In the genomic region with DNA sequence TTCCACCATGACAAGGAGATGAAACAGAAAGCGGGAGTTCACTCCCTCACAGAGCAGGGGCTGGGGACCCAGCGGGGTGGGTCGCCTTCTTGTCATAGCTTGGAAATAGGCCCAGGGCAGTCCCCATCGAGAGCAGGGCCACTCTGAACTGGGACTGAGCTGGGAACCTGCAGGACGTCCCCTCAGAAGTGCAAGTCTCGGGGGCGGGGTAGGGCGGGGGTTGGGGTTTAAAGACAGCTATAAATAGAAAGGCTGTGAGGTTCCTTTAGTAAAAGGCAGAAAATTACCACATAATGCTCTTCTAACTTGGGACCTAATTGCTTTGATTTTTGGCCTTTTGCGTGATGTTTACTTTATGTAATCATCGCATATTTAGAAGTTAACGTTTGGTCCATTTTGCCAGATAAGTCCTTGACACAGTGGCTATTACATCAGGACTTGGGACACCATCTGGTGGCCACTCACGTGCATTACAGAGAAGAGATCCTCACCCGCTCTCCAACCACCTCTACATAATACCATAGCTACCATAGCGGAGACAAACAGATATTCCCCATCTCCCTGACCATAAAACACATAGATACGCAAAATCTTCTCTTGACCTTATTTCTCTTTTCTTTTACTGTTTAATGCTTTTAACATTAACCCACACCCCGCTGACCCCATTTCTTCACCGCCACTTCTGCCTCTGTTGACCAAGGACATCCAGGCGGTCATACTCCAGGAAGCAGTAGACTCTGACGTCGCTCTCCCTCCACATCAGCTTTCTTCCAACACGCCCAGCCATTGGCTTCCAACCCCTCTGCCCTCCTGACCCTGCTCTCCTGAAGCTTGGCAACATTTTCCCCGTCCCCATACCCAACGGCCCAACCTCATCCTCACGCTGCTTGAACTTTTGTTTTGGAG, we compare ENCODE assay signal across 8 cellular contexts. TPM values are rescaled to one million over a fixed set of nuclear protein-coding genes. Genes with fewer than 3 reads are reported as not detected.
A peak's percentile ranks its signal among the peaks of the same experiment; 100 is the strongest.
DNase-seq lines count a peak whose midpoint lies in the region; ATAC-seq and TF ChIP-seq lines count a peak whose summit lies in the region.

No MANE protein-coding gene starts in this region.

- no peak for TF ChIP-seq POLR2A in uterus (IDR thresholded peaks at IDR 0.05)

- H3K9me3 ChIP-seq in uterus, result no peaks in the 10 kb centered on the region

- H3K9me3 Mint-ChIP-seq in Calu3 (ENCODE audit: low read depth, unreplicated experiment), result no peaks in the 10 kb centered on the region
- H3K9me3 Mint-ChIP-seq in naive B cell, result no peaks in the 10 kb centered on the region

- H3K36me3 Mint-ChIP-seq in Calu3 (ENCODE audit: insufficient read depth, unreplicated experiment), result no peaks in the 10 kb centered on the region
- peaks cover 16 to 18% of the 10 kb centered on the region in 2 donors for H3K36me3 Mint-ChIP-seq in naive B cell

- ATAC-seq in naive B cell (ENCODE audit: low read depth in 2 of 2) (peak; percentile 17 to 20), GM21786 (IDR thresholded peaks at IDR 0.05; ENCODE audit: unreplicated experiment) (no peak)

- BruUV-seq in Calu3 (replicated peaks; lab: Mats Ljungman, UMichigan), result no TSS peak

- H3K4me3 ChIP-seq in HFF-Myc (replicated peaks; ENCODE audit: low read depth, low read length) (no peak overlapping the region), fibroblast of mammary gland (ENCODE audit: control insufficient read depth, low read depth, low read length) (no peak overlapping the region), uterus (no peak overlapping the region)

- no peaks in the 10 kb centered on the region for H3K27me3 ChIP-seq in uterus

- peak; percentile 31 for TF ChIP-seq CTCF in Calu3 (IDR thresholded peaks at IDR 0.05; ENCODE audit: unreplicated experiment)
- TF ChIP-seq CTCF in HFF-Myc (IDR thresholded peaks at IDR 0.05; ENCODE audit: low read depth, low read length, missing control alignments), result peak; percentile 75
- peak; percentile 78 for TF ChIP-seq CTCF in fibroblast of mammary gland (conservative IDR thresholded peaks at IDR 0.05; ENCODE audit: control insufficient read depth, insufficient read depth, low read depth, low read length)
- peak; percentile 47 to 65 (median 52) for TF ChIP-seq CTCF in uterus (IDR thresholded peaks at IDR 0.05)

- H3K4me1 ChIP-seq in uterus, result no peaks in the 10 kb centered on the region

- H3K36me3 ChIP-seq in uterus, result no peaks in the 10 kb centered on the region

- H3K4me1 Mint-ChIP-seq in Calu3 (ENCODE audit: low read depth, unreplicated experiment), result peaks cover 8% of the 10 kb centered on the region
- peaks cover 41 to 53% (median 44%) of the 10 kb centered on the region in 3 donors for H3K4me1 Mint-ChIP-seq in naive B cell

- H3K27me3 Mint-ChIP-seq in Calu3 (ENCODE audit: unreplicated experiment) (peaks cover 57% of the 10 kb centered on the region), naive B cell (no peaks in the 10 kb centered on the region)

- H3K27ac ChIP-seq in uterus, result no peak overlapping the region

- intact Hi-C loops in Calu3 (cut with micrococcal nuclease; ENCODE audit: unreplicated experiment) (loop anchor here (2.0 kb wide), 2 partner anchors 96 to 140 kb away; a partner anchor contains a TSS), uterus (cut with DNase I; ENCODE audit: low total_unique reads) (no loop called here)

- DNase-seq in Calu3 (peak; percentile 58), HFF-Myc (ENCODE audit: extremely low read depth, low read depth) (peak; percentile 36), NOMO-1 (lab: John Stamatoyannopoulos, UW; ENCODE audit: unreplicated experiment in 2 of 2) (peak; percentile 19 to 42), activated T-cell treated with anti-CD3 and anti-CD28 coated beads for 48 hours (ENCODE audit: low read depth) (peak; percentile 30), fibroblast of mammary gland (ENCODE audit: low read depth) (peak; percentile 77), naive B cell (no peak), uterus (no peak)

- CTCF ChIA-PET in Calu3 (lab: Charles Lee), result interaction anchor here (1.4 to 1.8 kb wide), 2 partner anchors 96 to 109 kb away, joined by 5 to 10 read pairs; a partner anchor contains a TSS

- no peak overlapping the region for H3K27ac Mint-ChIP-seq in Calu3 (ENCODE audit: unreplicated experiment)
- H3K27ac Mint-ChIP-seq in naive B cell, result peak overlapping the region; percentile 17 to 92 (median 28)

- H3K4me3 Mint-ChIP-seq in Calu3 (ENCODE audit: low read depth, unreplicated experiment) (no peak overlapping the region), naive B cell (peak overlapping the region in 1 of 8 donors; percentile 7)

RNA-seq across cellular contexts. Expression of a gene that starts 27.5 kb away (rescaled TPM):
- total RNA-seq in Calu3 (2022) (not detected in 2 replicates), uterus (10 to 100 TPM in 1 of 4 donors, 1 to 10 TPM in 1, under 1 TPM in 1, not detected in 1; 0.34 to 24.6 (median 1.1) TPM)
- polyA plus RNA-seq in naive B cell (ENCODE audit: low read depth in 6 of 6), result under 1 TPM in 2 of 6 donors, not detected in 4; 0.18 to 0.30 TPM

Comparison
In these comparisons a context has a peak if more than half of its experiments do, and no peak if none do; other contexts are left out.
1. DNase-seq: peak in Calu3 (single experiment), HFF-Myc (single experiment), NOMO-1 (2 of 2), activated T-cell treated with anti-CD3 and anti-CD28 coated beads for 48 hours (single experiment) and fibroblast of mammary gland (single experiment); none in naive B cell (single experiment) and uterus (0 of 2).
2. Peak in every context shown above with its lines, with median percentiles within 50 percentile points of each other: CTCF ChIP-seq.